8 cellular contexts compared by ENCODE assay signal in genomic region chr10:125161570-125162139, GRCh38. TPM values are rescaled to one million over a fixed set of nuclear protein-coding genes. Genes with fewer than 3 reads are reported as not detected.
A peak's percentile ranks its signal among the peaks of the same experiment; 100 is the strongest.
DNase-seq lines count a peak whose midpoint lies in the region; ATAC-seq and TF ChIP-seq lines count a peak whose summit lies in the region.

No MANE protein-coding gene starts in this region.

- TF ChIP-seq CTCF in omental fat pad (IDR thresholded peaks at IDR 0.05), result no peak

- no peaks in the 10 kb centered on the region for H3K9me3 ChIP-seq in SJCRH30 (replicated peaks)

- in situ Hi-C loops in G401 (cut with HindIII; ENCODE audit: low sequenced_read_pairs), result no loop called here

- H3K27ac ChIP-seq in SJCRH30, result peak overlapping the region; percentile 65

- ATAC-seq in omental fat pad (ENCODE audit: low FRiP score), result peak; percentile 68
- no peak for ATAC-seq in HG03457 (IDR thresholded peaks at IDR 0.05; ENCODE audit: unreplicated experiment)
- no peak for ATAC-seq in HG02642 (IDR thresholded peaks at IDR 0.05; ENCODE audit: poor library complexity, unreplicated experiment)
- ATAC-seq in HG03439 (IDR thresholded peaks at IDR 0.05; ENCODE audit: unreplicated experiment), result no peak

- H3K27me3 ChIP-seq in SJCRH30, result no peaks in the 10 kb centered on the region

- H3K36me3 ChIP-seq in SJCRH30, result no peaks in the 10 kb centered on the region

- peaks cover 10% of the 10 kb centered on the region for H3K4me1 ChIP-seq in SJCRH30

- DNase-seq in G401 (ENCODE audit: low spot score), result peak; percentile 64
- peak in 1 of 2 experiments; percentile 11 for DNase-seq in SJCRH30
- DNase-seq in fibroblast of peridontal ligament (ENCODE audit: extremely low read depth), result peak; percentile 67
- DNase-seq in omental fat pad (ENCODE audit: low spot score), result no peak
- no peak for DNase-seq in NK-92 (lab: John Stamatoyannopoulos, UW; ENCODE audit: unreplicated experiment)

- peak overlapping the region; percentile 82 for H3K4me3 ChIP-seq in SJCRH30

RNA-seq across cellular contexts. Expression of gene CTBP2, which starts 1.3 kb away (rescaled TPM):
- total RNA-seq in G401 (2014; rRNA removed; shearing (Covaris generic)), result 85.3 and 98.5 TPM in 2 replicates
- total RNA-seq in SJCRH30 (2014; rRNA removed; shearing (Covaris generic)), result 67.8 and 69.0 TPM in 2 replicates
- 10 to 100 TPM; 29.4 to 58.6 (median 46.2) TPM for total RNA-seq in omental fat pad

Comparison
In these comparisons a context has a peak if more than half of its experiments do, and no peak if none do; other contexts are left out.
1. DNase-seq: peak in G401 (single experiment) and fibroblast of peridontal ligament (single experiment); none in omental fat pad (single experiment) and NK-92 (single experiment).